ENCODE assay signal across 17 cellular contexts in genomic region chr16:67837811-67838210, GRCh38. TPM values are rescaled to one million over a fixed set of nuclear protein-coding genes. Genes with fewer than 3 reads are reported as not detected.
"Had no signal": no experiment of that assay in that cellular context is flagged by ENCODE, and none has a peak within 500 bp of the region (broad histone marks: within the 10 kb centered on the region; RNA-seq: fewer than 3 reads in every experiment).

No MANE protein-coding gene starts in this region.

- H3K27me3 ChIP-seq: gastrocnemius medialis, neutrophil, tibial artery, upper lobe of right lung, vagina had no signal

- DNase-seq: effector memory CD4-positive, alpha-beta T cell; gastrocnemius medialis; glutamatergic neuron; islet precursor cell; left ventricle myocardium inferior; mesenchymal stem cell; naive B cell; right cardiac atrium; stimulated activated CD4-positive, alpha-beta T cell treated with anti-CD3 and anti-CD28 coated beads, Interleukin-4, amount 100 ng/mL, for 1 hour; stimulated activated CD8-positive, alpha-beta memory T cell treated with anti-CD3 and anti-CD28 coated beads, Interleukin-4, amount 100 ng/mL, for 48 hours; tibial artery; upper lobe of right lung had no signal

- H3K27me3 Mint-ChIP-seq: naive B cell; stimulated activated naive CD8-positive, alpha-beta T cell treated with anti-CD3 and anti-CD28 coated beads, Interleukin-15, Interleukin-2, amounts not matched to agents 100 ng/mL and 50 ng/mL, for 24 hours had no signal

- ATAC-seq: gastrocnemius medialis; right cardiac atrium; stimulated activated effector memory CD8-positive, alpha-beta T cell treated with anti-CD3 and anti-CD28 coated beads, Interleukin-12 subunit alpha, Interleukin-12 subunit beta, amount 100 ng/mL, for 72 hours; upper lobe of right lung had no signal

- H3K4me3 Mint-ChIP-seq: stimulated activated effector memory CD8-positive, alpha-beta T cell treated with anti-CD3 and anti-CD28 coated beads, Interleukin-12 subunit alpha, Interleukin-12 subunit beta, amount 100 ng/mL, for 72 hours; stimulated activated naive CD8-positive, alpha-beta T cell treated with anti-CD3 and anti-CD28 coated beads, Interleukin-15, Interleukin-2, amounts not matched to agents 100 ng/mL and 50 ng/mL, for 24 hours had no signal

- H3K9me3 Mint-ChIP-seq: naive B cell; nephron; stimulated activated effector memory CD8-positive, alpha-beta T cell treated with anti-CD3 and anti-CD28 coated beads, Interleukin-12 subunit alpha, Interleukin-12 subunit beta, amount 100 ng/mL, for 72 hours; stimulated activated naive CD8-positive, alpha-beta T cell treated with anti-CD3 and anti-CD28 coated beads, Interleukin-15, Interleukin-2, amounts not matched to agents 100 ng/mL and 50 ng/mL, for 24 hours had no signal

- H3K27ac Mint-ChIP-seq: naive B cell; stimulated activated effector memory CD8-positive, alpha-beta T cell treated with anti-CD3 and anti-CD28 coated beads, Interleukin-12 subunit alpha, Interleukin-12 subunit beta, amount 100 ng/mL, for 72 hours; stimulated activated naive CD8-positive, alpha-beta T cell treated with anti-CD3 and anti-CD28 coated beads, Interleukin-15, Interleukin-2, amounts not matched to agents 100 ng/mL and 50 ng/mL, for 24 hours had no signal

- H3K27ac ChIP-seq: gastrocnemius medialis, left ventricle myocardium inferior, neutrophil, tibial artery, upper lobe of right lung, vagina had no signal

- H3K9me3 ChIP-seq: gastrocnemius medialis, left ventricle myocardium inferior, neutrophil, tibial artery, upper lobe of right lung, vagina had no signal

- H3K36me3 Mint-ChIP-seq: naive B cell had no signal

RNA-seq across cellular contexts. Expression of gene TSNAXIP1, which starts 31.1 kb away (rescaled TPM):
- total RNA-seq: vagina had no signal
